In the genomic region with DNA sequence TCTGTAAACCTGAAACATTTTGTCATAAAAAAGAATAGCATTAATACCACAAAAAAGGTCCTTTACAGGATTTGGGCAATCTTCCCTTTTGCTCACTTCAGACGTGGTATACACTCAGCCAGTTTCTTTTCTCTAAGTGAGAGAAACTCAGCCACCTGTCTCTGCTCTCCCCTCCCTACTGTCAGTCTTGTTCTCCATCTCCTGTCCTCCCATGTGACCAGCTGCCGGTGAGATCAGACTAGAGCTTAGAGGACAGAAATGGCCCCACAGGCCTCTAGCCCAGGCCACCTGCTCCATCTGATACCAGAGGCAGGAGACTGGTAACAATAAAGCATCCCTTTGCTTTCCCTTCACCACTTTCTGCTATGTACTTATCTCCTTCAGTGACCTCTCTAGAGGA, we compare ENCODE assay signal across 11 cellular contexts. TPM values are rescaled to one million over a fixed set of nuclear protein-coding genes. Genes with fewer than 3 reads are reported as not detected.
A peak's percentile ranks its signal among the peaks of the same experiment; 100 is the strongest.
DNase-seq lines count a peak whose midpoint lies in the region; ATAC-seq and FAIRE-seq lines count a peak whose summit lies in the region.
"Had no signal": no experiment of that assay in that cellular context is flagged by ENCODE, and none has a peak within 500 bp of the region (broad histone marks: within the 10 kb centered on the region; RNA-seq: fewer than 3 reads in every experiment).

No MANE protein-coding gene starts in this region.

- no peak overlapping the region for H3K4me3 ChIP-seq in small intestine (ENCODE audit: low read depth in 1 of 2, low read length in 2 of 2)
- H3K4me3 ChIP-seq: dorsolateral prefrontal cortex had no signal

- DNase-seq in DMS53 treated with DMSO at 0.1 percent for 48 hours (lab: John Stamatoyannopoulos, UW; ENCODE audit: unreplicated experiment) (peak; percentile 62), NCI-H524 treated with DMSO at 0.1 percent for 48 hours (lab: John Stamatoyannopoulos, UW) (peak; percentile 80), small intestine (no peak), substantia nigra (lab: John Stamatoyannopoulos, UW) (no peak)
- DNase-seq in stimulated activated CD4-positive, alpha-beta T cell treated with anti-CD3 and anti-CD28 coated beads, Interleukin-4, amount 100 ng/mL, for 4 hours, result no peak
- DNase-seq in stimulated activated naive CD8-positive, alpha-beta T cell treated with anti-CD3 and anti-CD28 coated beads, Interleukin-15, Interleukin-2, amounts not matched to agents 100 U/mL and 50 U/mL, for 24 hours, result no peak

- ATAC-seq in GM19025 (IDR thresholded peaks at IDR 0.05; ENCODE audit: low read depth, unreplicated experiment) (peak; percentile 62), HG02870 (IDR thresholded peaks at IDR 0.05; ENCODE audit: unreplicated experiment) (peak; percentile 87)
- no peak for ATAC-seq in stimulated activated naive CD8-positive, alpha-beta T cell treated with anti-CD3 and anti-CD28 coated beads, Interleukin-15, Interleukin-2, amounts not matched to agents 100 U/mL and 50 U/mL, for 24 hours
- ATAC-seq: Panc1 had no signal

- no peaks in the 10 kb centered on the region for H3K27me3 ChIP-seq in small intestine (ENCODE audit: control insufficient read depth in 2 of 2, insufficient read depth in 2 of 2, low read length in 2 of 2)
- H3K27me3 ChIP-seq: dorsolateral prefrontal cortex had no signal

- H3K36me3 ChIP-seq in small intestine (ENCODE audit: control insufficient read depth in 2 of 2, insufficient read depth in 2 of 2, low read length in 2 of 2), result peaks cover 6 to 9% of the 10 kb centered on the region in 2 donors

- WGBS in small intestine, 3 donors, result 60 to 64% (median 62%) methylated on average over 2 of the region's 2 CpGs

- FAIRE-seq in small intestine (lab: Jason Lieb, UNC), result no peak

- no peak overlapping the region for H3K27ac ChIP-seq in small intestine (ENCODE audit: low read depth in 1 of 2, low read length in 1 of 2)
- H3K27ac ChIP-seq in substantia nigra (ENCODE audit: low read depth, low read length, poor library complexity, severe bottlenecking), result no peak overlapping the region
- H3K27ac ChIP-seq: dorsolateral prefrontal cortex, VCaP had no signal

- H3K4me1 ChIP-seq in small intestine (ENCODE audit: control insufficient read depth in 2 of 2, insufficient read depth in 1 of 2, low read depth in 1 of 2, low read length in 1 of 2), result peaks cover 0 to 3% of the 10 kb centered on the region in 2 donors

- no peaks in the 10 kb centered on the region for H3K9me3 ChIP-seq in small intestine (ENCODE audit: control insufficient read depth, low read depth)

RNA-seq across cellular contexts. Expression of a gene that starts 34.9 kb away (rescaled TPM):
- 100 to 1,000 TPM; 121 to 140 (median 129) TPM for polyA plus RNA-seq in small intestine

RNA-seq across cellular contexts. Expression of a gene that starts 35.2 kb away (rescaled TPM):
- polyA plus RNA-seq in small intestine, result 10 to 100 TPM in 1 of 3 donors, 1 to 10 TPM in 2; 5.8 to 22.9 (median 6.2) TPM

Comparison
In these comparisons a context has a peak if more than half of its experiments do, and no peak if none do; other contexts are left out.
1. DNase-seq: peak in DMS53 treated with DMSO at 0.1 percent for 48 hours (single experiment) and NCI-H524 treated with DMSO at 0.1 percent for 48 hours (single experiment); none in small intestine (single experiment), substantia nigra (0 of 49), stimulated activated CD4-positive, alpha-beta T cell treated with anti-CD3 and anti-CD28 coated beads, Interleukin-4, amount 100 ng/mL, for 4 hours (0 of 2) and stimulated activated naive CD8-positive, alpha-beta T cell treated with anti-CD3 and anti-CD28 coated beads, Interleukin-15, Interleukin-2, amounts not matched to agents 100 U/mL and 50 U/mL, for 24 hours (single experiment).